Comparison of ENCODE assay signal across 8 cellular contexts in the genomic region with DNA sequence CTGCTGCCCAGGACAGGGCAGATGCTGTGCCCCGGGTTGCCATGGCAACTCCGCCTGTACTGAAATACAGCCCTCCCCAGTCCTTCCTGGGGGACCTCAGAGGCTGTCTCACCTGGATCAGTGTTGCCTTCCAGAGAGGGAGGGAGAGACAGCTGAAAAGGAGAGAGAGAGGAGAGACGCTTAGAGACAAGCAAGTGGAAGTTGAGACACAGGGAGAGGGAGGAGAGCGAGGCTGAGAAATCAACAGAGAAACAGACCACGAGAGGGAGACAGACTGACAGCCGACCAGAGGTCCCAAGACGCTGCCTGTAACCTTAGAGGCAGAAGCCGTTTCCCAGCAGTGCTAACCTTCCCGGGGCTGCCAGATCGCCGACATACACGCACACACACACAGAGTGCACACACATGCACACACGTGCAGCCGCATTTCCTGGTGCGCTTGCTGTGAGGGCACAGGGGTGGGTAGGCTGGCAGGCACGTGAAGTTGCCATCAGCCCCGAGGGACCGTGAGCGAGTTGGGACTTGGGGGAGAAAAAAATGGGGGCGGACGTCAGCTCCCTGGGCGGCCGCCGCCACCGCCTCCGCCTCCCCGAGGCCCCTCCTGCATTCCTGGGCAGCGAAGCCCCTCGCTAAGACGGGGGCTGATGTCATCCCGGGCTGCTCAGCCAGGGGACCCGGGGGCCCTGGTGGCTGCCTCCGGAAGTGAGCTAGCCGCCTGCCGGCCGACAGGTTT.
DNase-seq lines count a peak whose midpoint lies in the region; ATAC-seq, FAIRE-seq and TF ChIP-seq lines count a peak whose summit lies in the region.

No MANE protein-coding gene starts in this region.

- peaks cover 0 to 3% of the 10 kb centered on the region in 2 donors for H3K27me3 Mint-ChIP-seq in natural killer cell treated with Interleukin-12 subunit alpha and Interleukin-12 subunit beta and Interleukin-15 and Interleukin-18, amount 100 ng/mL, for 72 hours

- H3K9me3 Mint-ChIP-seq in natural killer cell treated with Interleukin-12 subunit alpha and Interleukin-12 subunit beta and Interleukin-15 and Interleukin-18, amount 100 ng/mL, for 72 hours: no peaks in the 10 kb centered on the region

- peak overlapping the region; percentile 8 to 21 for H3K27ac Mint-ChIP-seq in natural killer cell treated with Interleukin-12 subunit alpha and Interleukin-12 subunit beta and Interleukin-15 and Interleukin-18, amount 100 ng/mL, for 72 hours

- FAIRE-seq in RCC 7860 (lab: Jason Lieb, UNC): no peak

- peak; percentile 81 to 84 for ATAC-seq in natural killer cell treated with Interleukin-12 subunit alpha and Interleukin-12 subunit beta and Interleukin-15 and Interleukin-18, amount 100 ng/mL, for 72 hours
- no peak for ATAC-seq in GM19463 (IDR thresholded peaks at IDR 0.05; ENCODE audit: unreplicated experiment)

- H3K36me3 Mint-ChIP-seq in natural killer cell treated with Interleukin-12 subunit alpha and Interleukin-12 subunit beta and Interleukin-15 and Interleukin-18, amount 100 ng/mL, for 72 hours: no peaks in the 10 kb centered on the region

- TF ChIP-seq CTCF in fibroblast of pulmonary artery (IDR thresholded peaks at IDR 0.05; ENCODE audit: low read length, missing control alignments): peak; percentile 78

- H3K4me3 Mint-ChIP-seq in natural killer cell treated with Interleukin-12 subunit alpha and Interleukin-12 subunit beta and Interleukin-15 and Interleukin-18, amount 100 ng/mL, for 72 hours: peak overlapping the region; percentile 88

- H3K4me3 ChIP-seq in fibroblast of pulmonary artery (replicated peaks; ENCODE audit: low read depth, low read length): peak overlapping the region; percentile 65

- H3K4me1 Mint-ChIP-seq in natural killer cell treated with Interleukin-12 subunit alpha and Interleukin-12 subunit beta and Interleukin-15 and Interleukin-18, amount 100 ng/mL, for 72 hours (ENCODE audit: low read depth in 2 of 2): peaks cover 7 to 9% of the 10 kb centered on the region in 2 donors

- DNase-seq in DMS53 treated with DMSO at 0.1 percent for 48 hours (lab: John Stamatoyannopoulos, UW; ENCODE audit: unreplicated experiment) (peak; percentile 79), HuH-7 (ENCODE audit: low spot score) (peak; percentile 74), RCC 7860 (ENCODE audit: low spot score) (peak; percentile 85), fibroblast of pulmonary artery (ENCODE audit: low read depth) (peak; percentile 91)
- DNase-seq in activated T-helper 9 cell treated with anti-CD3 and anti-CD28 coated beads, Interleukin-2, amount 50 U/mL, for 16 hours (ENCODE audit: low read depth): peak; percentile 13
- DNase-seq in natural killer cell treated with Interleukin-12 subunit alpha and Interleukin-12 subunit beta and Interleukin-15 and Interleukin-18, amount 100 ng/mL, for 72 hours (ENCODE audit: low spot score): peak; percentile 67
- peak; percentile 22 for DNase-seq in stimulated activated naive CD4-positive, alpha-beta T cell treated with Interleukin-2 at 50 U/mL for 16 hours (lab: John Stamatoyannopoulos, UW)

Comparison
In these comparisons a context has a peak if more than half of its experiments do, and no peak if none do; other contexts are left out.
1. DNase-seq: peak in every context shown above with its lines; median percentile 91 in fibroblast of pulmonary artery; 85 in RCC 7860; 79 in DMS53 treated with DMSO at 0.1 percent for 48 hours; 74 in HuH-7; 67 in natural killer cell treated with Interleukin-12 subunit alpha and Interleukin-12 subunit beta and Interleukin-15 and Interleukin-18, amount 100 ng/mL, for 72 hours; 22 in stimulated activated naive CD4-positive, alpha-beta T cell treated with Interleukin-2 at 50 U/mL for 16 hours; 13 in activated T-helper 9 cell treated with anti-CD3 and anti-CD28 coated beads, Interleukin-2, amount 50 U/mL, for 16 hours.